10 cellular contexts compared by ENCODE assay signal in genomic region chr7:107179326-107180163, GRCh38. TPM values are rescaled to one million over a fixed set of nuclear protein-coding genes. Genes with fewer than 3 reads are reported as not detected.
DNase-seq lines count a peak whose midpoint lies in the region; ATAC-seq lines count a peak whose summit lies in the region.
"Had no signal": no experiment of that assay in that cellular context is flagged by ENCODE, and none has a peak within 500 bp of the region (broad histone marks: within the 10 kb centered on the region; RNA-seq: fewer than 3 reads in every experiment).

No MANE protein-coding gene starts in this region.

- DNase-seq in activated T-cell treated with anti-CD3 and anti-CD28 coated beads, Interleukin-2, amount 50 U/mL, for 4 hours, result no peak
- no peak for DNase-seq in activated T-cell treated with anti-CD3 and anti-CD28 coated beads, Interleukin-2, amount 50 U/mL, for 1 hour
- DNase-seq in SW480 (ENCODE audit: low spot score), result peak; percentile 41
- DNase-seq in stimulated activated naive B cell treated with anti-CD40 and anti-IgM and Interleukin-4, amounts not matched to agents 10 μg/mL and 1 μg/mL and 100 μg/mL, for 72 hours, result no peak
- DNase-seq in Ammon's horn (ENCODE audit: low spot score), result no peak
- no peak for DNase-seq in AG20443 (ENCODE audit: low spot score)
- DNase-seq: activated CD4-positive, alpha-beta T cell treated with anti-CD3 and anti-CD28 coated beads, Interleukin-2, amount 10 ng/mL, durations not matched to agents 7 days and 5 days; NCI-H2107 had no signal

- peaks cover 69% of the 10 kb centered on the region for H3K4me1 Mint-ChIP-seq in activated T-cell treated with anti-CD3 and anti-CD28 coated beads, Interleukin-2, amount 50 U/mL, for 4 hours (ENCODE audit: low read depth)
- peaks cover 18 to 36% of the 10 kb centered on the region in 2 donors for H3K4me1 Mint-ChIP-seq in stimulated activated naive B cell treated with anti-CD40 and anti-IgM and Interleukin-4, amounts not matched to agents 10 μg/mL and 1 μg/mL and 100 μg/mL, for 72 hours

- H3K4me3 Mint-ChIP-seq in activated T-cell treated with anti-CD3 and anti-CD28 coated beads, Interleukin-2, amount 50 U/mL, for 4 hours, result no peak overlapping the region
- H3K4me3 Mint-ChIP-seq in stimulated activated naive B cell treated with anti-CD40 and anti-IgM and Interleukin-4, amounts not matched to agents 10 μg/mL and 1 μg/mL and 100 μg/mL, for 72 hours, result no peak overlapping the region
- H3K4me3 Mint-ChIP-seq: activated CD4-positive, alpha-beta T cell treated with anti-CD3 and anti-CD28 coated beads, Interleukin-2, amount 10 ng/mL, durations not matched to agents 7 days and 5 days had no signal

- H3K9me3 Mint-ChIP-seq in activated T-cell treated with anti-CD3 and anti-CD28 coated beads, Interleukin-2, amount 50 U/mL, for 4 hours, result no peaks in the 10 kb centered on the region
- no peaks in the 10 kb centered on the region for H3K9me3 Mint-ChIP-seq in stimulated activated naive B cell treated with anti-CD40 and anti-IgM and Interleukin-4, amounts not matched to agents 10 μg/mL and 1 μg/mL and 100 μg/mL, for 72 hours
- H3K9me3 Mint-ChIP-seq: activated CD4-positive, alpha-beta T cell treated with anti-CD3 and anti-CD28 coated beads, Interleukin-2, amount 10 ng/mL, durations not matched to agents 7 days and 5 days had no signal

- ATAC-seq in activated T-cell treated with anti-CD3 and anti-CD28 coated beads, Interleukin-2, amount 50 U/mL, for 4 hours, result peak; percentile 33 to 46
- peak; percentile 63 for ATAC-seq in esophagus mucosa
- ATAC-seq in stimulated activated naive B cell treated with anti-CD40 and anti-IgM and Interleukin-4, amounts not matched to agents 10 μg/mL and 1 μg/mL and 100 μg/mL, for 72 hours (replicated peaks), result peak; percentile 63 to 70
- no peak for ATAC-seq in GM18498 (IDR thresholded peaks at IDR 0.05; ENCODE audit: unreplicated experiment)

- no peaks in the 10 kb centered on the region for H3K27me3 Mint-ChIP-seq in activated T-cell treated with anti-CD3 and anti-CD28 coated beads, Interleukin-2, amount 50 U/mL, for 4 hours (ENCODE audit: low read depth)
- no peaks in the 10 kb centered on the region for H3K27me3 Mint-ChIP-seq in stimulated activated naive B cell treated with anti-CD40 and anti-IgM and Interleukin-4, amounts not matched to agents 10 μg/mL and 1 μg/mL and 100 μg/mL, for 72 hours
- H3K27me3 Mint-ChIP-seq: activated CD4-positive, alpha-beta T cell treated with anti-CD3 and anti-CD28 coated beads, Interleukin-2, amount 10 ng/mL, durations not matched to agents 7 days and 5 days had no signal

- peak overlapping the region; percentile 80 for H3K27ac Mint-ChIP-seq in stimulated activated naive B cell treated with anti-CD40 and anti-IgM and Interleukin-4, amounts not matched to agents 10 μg/mL and 1 μg/mL and 100 μg/mL, for 72 hours
- H3K27ac Mint-ChIP-seq: activated CD4-positive, alpha-beta T cell treated with anti-CD3 and anti-CD28 coated beads, Interleukin-2, amount 10 ng/mL, durations not matched to agents 7 days and 5 days had no signal

- peaks cover 21% of the 10 kb centered on the region for H3K36me3 Mint-ChIP-seq in activated T-cell treated with anti-CD3 and anti-CD28 coated beads, Interleukin-2, amount 50 U/mL, for 4 hours (ENCODE audit: insufficient read depth)
- peaks cover 8 to 12% of the 10 kb centered on the region in 2 donors for H3K36me3 Mint-ChIP-seq in stimulated activated naive B cell treated with anti-CD40 and anti-IgM and Interleukin-4, amounts not matched to agents 10 μg/mL and 1 μg/mL and 100 μg/mL, for 72 hours

RNA-seq across cellular contexts. Expression of gene HBP1, which starts 10.7 kb away (rescaled TPM):
- 10 to 100 TPM; 10.1 to 18.5 (median 16.2) TPM for total RNA-seq in activated T-cell treated with anti-CD3 and anti-CD28 coated beads, Interleukin-2, amount 50 U/mL, for 4 hours
- total RNA-seq in esophagus mucosa, result 44.6 TPM
